ENCODE assay signal across 18 cellular contexts in genomic region chr5:89597878-89598277, GRCh38.
"Had no signal": no experiment of that assay in that cellular context is flagged by ENCODE, and none has a peak within 500 bp of the region (broad histone marks: within the 10 kb centered on the region; RNA-seq: fewer than 3 reads in every experiment).

No MANE protein-coding gene starts in this region.

- H2AFZ ChIP-seq: neural progenitor cell had no signal

- H3K4me3 ChIP-seq: adrenal gland, gastrocnemius medialis, heart left ventricle, neural progenitor cell, upper lobe of right lung had no signal

- H3K4me2 ChIP-seq: neural progenitor cell had no signal

- FAIRE-seq: bronchial epithelial cell had no signal

- ATAC-seq: activated naive CD4-positive, alpha-beta T cell treated with anti-CD3 and anti-CD28 coated beads, Interleukin-2, amount 50 U/mL, for 72 hours; esophagus mucosa; gastrocnemius medialis; heart left ventricle; left ventricle myocardium superior; stimulated activated naive B cell treated with anti-CD40 and anti-IgM and Interleukin-4, amounts not matched to agents 10 μg/mL and 1 μg/mL and 100 μg/mL, for 72 hours; upper lobe of right lung had no signal

- H3K4me1 ChIP-seq: adrenal gland, heart left ventricle, neural progenitor cell, upper lobe of right lung had no signal

- DNase-seq: activated CD4-positive, alpha-beta T cell treated with anti-CD3 and anti-CD28 coated beads for 1 hour; activated CD4-positive, alpha-beta T cell treated with anti-CD3 and anti-CD28 coated beads, Interleukin-2, amount 50 U/mL, for 4 hours; activated gamma-delta T cell treated with Interleukin-2 at 50 U/mL for 16 hours; adrenal gland; effector CD4-positive, alpha-beta T cell; gastrocnemius medialis; heart left ventricle; immature natural killer cell; kidney glomerular epithelial cell; left ventricle myocardium superior; naive B cell; stimulated activated naive B cell treated with anti-CD40 and anti-IgM and Interleukin-4, amounts not matched to agents 10 μg/mL and 1 μg/mL and 100 μg/mL, for 72 hours; upper lobe of right lung had no signal

- H3K9me3 ChIP-seq: adrenal gland, gastrocnemius medialis, heart left ventricle, upper lobe of right lung had no signal

- H3K27ac ChIP-seq: adrenal gland, gastrocnemius medialis, heart left ventricle, neural progenitor cell, upper lobe of right lung, VCaP had no signal

- H3K9ac ChIP-seq: neural progenitor cell had no signal

- H3K27me3 ChIP-seq: adrenal gland, gastrocnemius medialis, heart left ventricle, neural progenitor cell, upper lobe of right lung had no signal

- H3K36me3 ChIP-seq: adrenal gland, gastrocnemius medialis, heart left ventricle, neural progenitor cell, upper lobe of right lung had no signal
